9 cellular contexts compared by ENCODE assay signal in genomic region chr11:118251858-118252652, GRCh38. TPM values are rescaled to one million over a fixed set of nuclear protein-coding genes. Genes with fewer than 3 reads are reported as not detected.
DNase-seq lines count a peak whose midpoint lies in the region; ATAC-seq and FAIRE-seq lines count a peak whose summit lies in the region.
"Had no signal": no experiment of that assay in that cellular context is flagged by ENCODE, and none has a peak within 500 bp of the region (broad histone marks: within the 10 kb centered on the region; RNA-seq: fewer than 3 reads in every experiment).

Gene MPZL3 (minus strand): TSS chr11:118252365. CDS start chr11:118252294, 71 bp downstream.

- peak within 1 kb of the TSS; percentile 97 for H3K27ac Mint-ChIP-seq in activated CD4-positive, alpha-beta T cell treated with anti-CD3 and anti-CD28 coated beads, Interleukin-2, amount 10 ng/mL, durations not matched to agents 24 days and 14 days

- ATAC-seq in HG03354 (IDR thresholded peaks at IDR 0.05; ENCODE audit: poor library complexity, severe bottlenecking, unreplicated experiment), result peak; percentile 80

- FAIRE-seq in colon (lab: Jason Lieb, UNC), result peak; percentile 38
- FAIRE-seq: A204.1 had no signal

- H3K9me3 Mint-ChIP-seq in activated CD4-positive, alpha-beta T cell treated with anti-CD3 and anti-CD28 coated beads, Interleukin-2, amount 10 ng/mL, durations not matched to agents 24 days and 14 days, result no peaks in the 10 kb centered on the region

- DNase-seq in SIG-M5 treated with dmso at 0.1 percent for 504 hours (lab: John Stamatoyannopoulos, UW; ENCODE audit: unreplicated experiment) (peak; percentile 75), SIG-M5 (lab: John Stamatoyannopoulos, UW) (no peak), NCI-H510A treated with DMSO at 0.1 percent for 48 hours (lab: John Stamatoyannopoulos, UW) (peak; percentile 97), kidney glomerular epithelial cell (lab: John Stamatoyannopoulos, UW) (peak; percentile 94)
- peak; percentile 94 for DNase-seq in activated CD4-positive, alpha-beta T cell treated with anti-CD3 and anti-CD28 coated beads, Interleukin-2, amount 10 ng/mL, durations not matched to agents 24 days and 14 days
- DNase-seq in stimulated activated CD4-positive, alpha-beta T cell treated with anti-CD3 and anti-CD28 coated beads, Interleukin-15, amount 100 ng/mL, for 24 hours, result peak; percentile 87

- peaks cover 41% of the 10 kb centered on the region for H3K4me1 Mint-ChIP-seq in activated CD4-positive, alpha-beta T cell treated with anti-CD3 and anti-CD28 coated beads, Interleukin-2, amount 10 ng/mL, durations not matched to agents 24 days and 14 days

- H3K27me3 Mint-ChIP-seq in activated CD4-positive, alpha-beta T cell treated with anti-CD3 and anti-CD28 coated beads, Interleukin-2, amount 10 ng/mL, durations not matched to agents 24 days and 14 days, result no peaks in the 10 kb centered on the region

- H3K4me3 Mint-ChIP-seq in activated CD4-positive, alpha-beta T cell treated with anti-CD3 and anti-CD28 coated beads, Interleukin-2, amount 10 ng/mL, durations not matched to agents 24 days and 14 days, result peak within 1 kb of the TSS; percentile 97

- peaks cover 35% of the 10 kb centered on the region for H3K36me3 Mint-ChIP-seq in activated CD4-positive, alpha-beta T cell treated with anti-CD3 and anti-CD28 coated beads, Interleukin-2, amount 10 ng/mL, durations not matched to agents 24 days and 14 days (ENCODE audit: low read depth)

- intact Hi-C loops in activated CD4-positive, alpha-beta T cell treated with anti-CD3 and anti-CD28 coated beads, Interleukin-2, amount 10 ng/mL, durations not matched to agents 24 days and 14 days (cut with micrococcal nuclease), result loop anchor here (1.0 to 5.0 kb wide), 3 partner anchors 11 to 150 kb away; partner anchors contain the start of gene ATP5MG

RNA-seq across cellular contexts. Expression of gene MPZL3, which starts in this region (rescaled TPM):
- total RNA-seq in activated CD4-positive, alpha-beta T cell treated with anti-CD3 and anti-CD28 coated beads, Interleukin-2, amount 10 ng/mL, durations not matched to agents 24 days and 14 days, result 64.6 and 65.4 TPM in 2 replicates
